ENCODE assay signal across 6 cellular contexts in the genomic region with DNA sequence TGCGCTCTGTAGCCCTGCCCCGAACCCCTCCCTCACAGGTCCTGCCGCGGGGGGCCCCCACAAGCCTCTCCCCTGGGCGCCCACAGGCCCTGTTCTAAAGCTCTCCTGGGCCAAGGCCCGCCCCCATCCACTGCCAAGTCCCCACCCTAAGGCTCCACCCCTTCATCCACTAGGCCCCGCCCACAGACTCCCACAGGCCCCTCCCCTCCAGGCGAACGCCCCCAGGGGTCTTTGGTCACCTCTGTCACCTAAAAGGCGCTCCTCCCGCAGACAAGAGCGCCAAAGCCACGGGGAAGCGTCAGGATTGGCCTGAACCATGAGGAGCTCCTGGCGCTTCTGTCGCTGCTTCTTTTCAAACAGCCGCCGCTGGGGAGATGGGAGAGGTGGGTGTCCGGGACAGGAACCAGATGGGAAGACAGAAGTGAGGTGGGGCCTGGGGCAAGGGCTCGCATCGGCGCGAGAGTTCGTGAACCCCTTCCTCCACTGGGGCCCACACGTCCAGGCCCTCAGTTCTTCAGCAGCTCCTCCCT. TPM values are rescaled to one million over a fixed set of nuclear protein-coding genes. Genes with fewer than 3 reads are reported as not detected.
DNase-seq lines count a peak whose midpoint lies in the region; ATAC-seq and TF ChIP-seq lines count a peak whose summit lies in the region.

No MANE protein-coding gene starts in this region.

- DNase-seq in AG08395 (ENCODE audit: low spot score): peak; percentile 57
- DNase-seq in activated CD8-positive, alpha-beta memory T cell treated with anti-CD3 and anti-CD28 coated beads, Interleukin-2, amount 10 ng/mL, durations not matched to agents 7 days and 5 days: peak; percentile 69
- DNase-seq in iPS-NIHi7 (ENCODE audit: extremely low spot score): peak; percentile 91
- peak; percentile 79 to 81 for DNase-seq in uterus
- no peak for DNase-seq in NCI-H1930 (lab: John Stamatoyannopoulos, UW)

- no peaks in the 10 kb centered on the region for H3K27me3 ChIP-seq in uterus

- H3K27ac ChIP-seq in uterus: peak overlapping the region; percentile 88 to 91

- peaks cover 10% of the 10 kb centered on the region for H3K36me3 Mint-ChIP-seq in activated CD8-positive, alpha-beta memory T cell treated with anti-CD3 and anti-CD28 coated beads, Interleukin-2, amount 10 ng/mL, durations not matched to agents 7 days and 5 days

- no peak overlapping the region for H3K27ac Mint-ChIP-seq in activated CD8-positive, alpha-beta memory T cell treated with anti-CD3 and anti-CD28 coated beads, Interleukin-2, amount 10 ng/mL, durations not matched to agents 7 days and 5 days

- TF ChIP-seq CTCF in uterus (IDR thresholded peaks at IDR 0.05): no peak

- H3K9me3 ChIP-seq in uterus: no peaks in the 10 kb centered on the region

- peak overlapping the region; percentile 33 to 37 for H3K4me3 ChIP-seq in uterus

- ATAC-seq in activated CD8-positive, alpha-beta memory T cell treated with anti-CD3 and anti-CD28 coated beads, Interleukin-2, amount 10 ng/mL, durations not matched to agents 7 days and 5 days: peak; percentile 27
- no peak for ATAC-seq in HG03378 (IDR thresholded peaks at IDR 0.05; ENCODE audit: unreplicated experiment)

- no peak for TF ChIP-seq POLR2A in uterus (IDR thresholded peaks at IDR 0.05)

- H3K36me3 ChIP-seq in uterus: no peaks in the 10 kb centered on the region

- H3K4me3 Mint-ChIP-seq in activated CD8-positive, alpha-beta memory T cell treated with anti-CD3 and anti-CD28 coated beads, Interleukin-2, amount 10 ng/mL, durations not matched to agents 7 days and 5 days: no peak overlapping the region

- H3K4me1 ChIP-seq in uterus: peaks cover 0 to under 1% of the 10 kb centered on the region in 2 donors

- intact Hi-C loops in uterus (cut with DNase I; ENCODE audit: low total_unique reads): loop anchor here (10.0 kb wide), 1 partner anchor 69 kb away; the partner anchor contains the start of gene FTL

- peaks cover 33% of the 10 kb centered on the region for H3K4me1 Mint-ChIP-seq in activated CD8-positive, alpha-beta memory T cell treated with anti-CD3 and anti-CD28 coated beads, Interleukin-2, amount 10 ng/mL, durations not matched to agents 7 days and 5 days

- no peaks in the 10 kb centered on the region for H3K9me3 Mint-ChIP-seq in activated CD8-positive, alpha-beta memory T cell treated with anti-CD3 and anti-CD28 coated beads, Interleukin-2, amount 10 ng/mL, durations not matched to agents 7 days and 5 days (ENCODE audit: low read depth)

- peaks cover 42% of the 10 kb centered on the region for H3K27me3 Mint-ChIP-seq in activated CD8-positive, alpha-beta memory T cell treated with anti-CD3 and anti-CD28 coated beads, Interleukin-2, amount 10 ng/mL, durations not matched to agents 7 days and 5 days

- CTCF ChIA-PET in activated CD8-positive, alpha-beta memory T cell treated with anti-CD3 and anti-CD28 coated beads, Interleukin-2, amount 10 ng/mL, durations not matched to agents 7 days and 5 days (lab: Charles Lee): interaction anchor here (0.8 to 1.8 kb wide), 5 partner anchors 10 to 97 kb away, joined by 3 to 8 read pairs (median 4); partner anchors contain the start of gene GYS1

RNA-seq across cellular contexts. Expression of gene TULP2, which starts 2.3 kb away (rescaled TPM):
- total RNA-seq in activated CD8-positive, alpha-beta memory T cell treated with anti-CD3 and anti-CD28 coated beads, Interleukin-2, amount 10 ng/mL, durations not matched to agents 7 days and 5 days: under 1 TPM in 1 of 2 experiments, not detected in 1; 0.47 TPM
- total RNA-seq in uterus: under 1 TPM in 2 of 4 donors, not detected in 2; 0.14 to 0.70 TPM

RNA-seq across cellular contexts. Expression of gene NUCB1, which starts 3.9 kb away (rescaled TPM):
- total RNA-seq in activated CD8-positive, alpha-beta memory T cell treated with anti-CD3 and anti-CD28 coated beads, Interleukin-2, amount 10 ng/mL, durations not matched to agents 7 days and 5 days: 100 to 1,000 TPM; 185 to 226 TPM
- total RNA-seq in uterus: 100 to 1,000 TPM in 3 of 4 donors, 10 to 100 TPM in 1; 98.5 to 211 (median 173) TPM

RNA-seq across cellular contexts. Expression of gene PPP1R15A, which starts 24.0 kb away (rescaled TPM):
- 10 to 100 TPM; 32.1 to 89.7 TPM for total RNA-seq in activated CD8-positive, alpha-beta memory T cell treated with anti-CD3 and anti-CD28 coated beads, Interleukin-2, amount 10 ng/mL, durations not matched to agents 7 days and 5 days
- 10 to 100 TPM; 28.6 to 53.0 (median 30.9) TPM for total RNA-seq in uterus

RNA-seq across cellular contexts. Expression of gene PLEKHA4, which starts 27.8 kb away (rescaled TPM):
- total RNA-seq in activated CD8-positive, alpha-beta memory T cell treated with anti-CD3 and anti-CD28 coated beads, Interleukin-2, amount 10 ng/mL, durations not matched to agents 7 days and 5 days: 1 to 10 TPM; 2.2 to 5.6 TPM
- 10 to 100 TPM in 2 of 4 donors, 1 to 10 TPM in 2; 1.3 to 60.4 (median 10.4) TPM for total RNA-seq in uterus

RNA-seq across cellular contexts. Expression of gene DHDH, which starts 37.2 kb away (rescaled TPM):
- total RNA-seq in activated CD8-positive, alpha-beta memory T cell treated with anti-CD3 and anti-CD28 coated beads, Interleukin-2, amount 10 ng/mL, durations not matched to agents 7 days and 5 days: 1 to 10 TPM in 1 of 2 experiments, under 1 TPM in 1; 0.96 to 1.1 TPM
- under 1 TPM in 2 of 4 donors, not detected in 2; 0.41 to 0.95 TPM for total RNA-seq in uterus

Comparison
In these comparisons a context has a peak if more than half of its experiments do, and no peak if none do; other contexts are left out.
1. DNase-seq: peak in AG08395 (single experiment), activated CD8-positive, alpha-beta memory T cell treated with anti-CD3 and anti-CD28 coated beads, Interleukin-2, amount 10 ng/mL, durations not matched to agents 7 days and 5 days (single experiment), iPS-NIHi7 (single experiment) and uterus (2 of 2); none in NCI-H1930 (0 of 2).